1 cellular context compared by ENCODE assay signal in the genomic region with DNA sequence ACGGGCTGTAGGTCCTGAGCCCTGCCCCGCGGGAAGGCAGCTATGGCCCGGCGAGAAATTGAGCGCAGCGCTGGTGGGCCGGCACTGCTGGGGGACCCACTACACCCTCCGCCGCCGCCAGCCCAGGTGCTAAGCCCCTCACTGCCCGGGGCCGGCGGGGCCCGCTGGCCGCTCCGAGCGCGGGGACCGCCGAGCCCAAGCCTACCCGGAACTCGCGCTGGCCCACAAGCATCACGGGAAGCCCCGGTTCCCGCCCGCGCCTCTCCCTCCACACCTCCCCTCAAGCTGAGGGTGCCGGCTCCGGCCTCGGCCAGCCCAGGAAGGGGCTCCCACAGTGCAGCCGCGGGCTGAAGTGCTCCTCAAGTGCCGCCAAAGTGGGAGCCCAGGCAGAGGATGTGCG.
A peak's percentile ranks its signal among the peaks of the same experiment; 100 is the strongest.
TF ChIP-seq lines count a peak whose summit lies in the region.

No MANE protein-coding gene starts in this region.

TF ChIP-seq in H1, 55 proteins besides CTCF, POLR2A, EP300 and RAD21:
- TF ChIP-seq RXRA (IDR thresholded peaks at IDR 0.05; ENCODE audit: insufficient read depth, low read depth, low read length) = no peak
- TF ChIP-seq, protein P1, sequence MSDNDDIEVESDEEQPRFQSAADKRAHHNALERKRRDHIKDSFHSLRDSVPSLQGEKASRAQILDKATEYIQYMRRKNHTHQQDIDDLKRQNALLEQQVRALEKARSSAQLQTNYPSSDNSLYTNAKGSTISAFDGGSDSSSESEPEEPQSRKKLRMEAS (IDR thresholded peaks at IDR 0.05) = 0 out of 2 replicates have a peak, but pooled peaks have one; percentile 40
- TF ChIP-seq, protein P2, sequence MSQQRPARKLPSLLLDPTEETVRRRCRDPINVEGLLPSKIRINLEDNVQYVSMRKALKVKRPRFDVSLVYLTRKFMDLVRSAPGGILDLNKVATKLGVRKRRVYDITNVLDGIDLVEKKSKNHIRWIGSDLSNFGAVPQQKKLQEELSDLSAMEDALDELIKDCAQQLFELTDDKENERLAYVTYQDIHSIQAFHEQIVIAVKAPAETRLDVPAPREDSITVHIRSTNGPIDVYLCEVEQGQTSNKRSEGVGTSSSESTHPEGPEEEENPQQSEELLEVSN (IDR thresholded peaks at IDR 0.05) = peak; percentile 85
